Comparison of ENCODE assay signal across 1 cellular context in genomic region chr3:42773409-42773751, GRCh38.
TF ChIP-seq lines count a peak whose summit lies in the region.

No MANE protein-coding gene starts in this region.

TF ChIP-seq in IMR-90, 13 proteins besides CTCF, POLR2A, EP300 and RAD21 (continued from another document):
- TF ChIP-seq USF2 (IDR thresholded peaks at IDR 0.05; ENCODE audit: low read depth, low read length) = no peak
- TF ChIP-seq RCOR1 (IDR thresholded peaks at IDR 0.05; ENCODE audit: insufficient replicate concordance, low read length) = no peak
- no peak for TF ChIP-seq CHD1 (IDR thresholded peaks at IDR 0.05; ENCODE audit: low read depth, low read length)
- TF ChIP-seq MXI1 (IDR thresholded peaks at IDR 0.05; ENCODE audit: borderline replicate concordance, low read depth, low read length) = no peak
- no peak for TF ChIP-seq RFX5 (IDR thresholded peaks at IDR 0.05; ENCODE audit: low read depth, low read length)
- no peak for TF ChIP-seq NFE2L2 (IDR thresholded peaks at IDR 0.05; ENCODE audit: low read depth, low read length)
- TF ChIP-seq SMC3 (IDR thresholded peaks at IDR 0.05; ENCODE audit: low read depth, low read length) = no peak
- TF ChIP-seq MAZ (IDR thresholded peaks at IDR 0.05; ENCODE audit: borderline replicate concordance, low read depth, low read length) = no peak
- no peak for TF ChIP-seq FOS (IDR thresholded peaks at IDR 0.05; ENCODE audit: low read depth, low read length)
- no peak for TF ChIP-seq BHLHE40 (IDR thresholded peaks at IDR 0.05; ENCODE audit: low read depth, low read length)
